Comparison of ENCODE assay signal across 1 cellular context in genomic region chr3:192899540-192899982, GRCh38.
TF ChIP-seq lines count a peak whose summit lies in the region.

No MANE protein-coding gene starts in this region.

TF ChIP-seq in SK-N-SH, 30 proteins besides CTCF, POLR2A, EP300 and RAD21 (continued from another document):
- TF ChIP-seq REST (IDR thresholded peaks at IDR 0.05; ENCODE audit: low read depth, low read length) (no peak), FOXM1 (IDR thresholded peaks at IDR 0.05; ENCODE audit: low read depth) (peak; percentile 60; the same call in 1 of the 2 replicates), NFIC (IDR thresholded peaks at IDR 0.05; ENCODE audit: borderline replicate concordance) (peak; percentile 95), ELF1 (IDR thresholded peaks at IDR 0.05) (no peak), IRF3 (IDR thresholded peaks at IDR 0.05; ENCODE audit: low read depth, low read length) (no peak), RCOR1 (IDR thresholded peaks at IDR 0.05; ENCODE audit: low read length) (no peak), FOXJ3 (CRISPR knock-in tag; IDR thresholded peaks at IDR 0.05) (no peak)
